9 cellular contexts compared by ENCODE assay signal in the genomic region with DNA sequence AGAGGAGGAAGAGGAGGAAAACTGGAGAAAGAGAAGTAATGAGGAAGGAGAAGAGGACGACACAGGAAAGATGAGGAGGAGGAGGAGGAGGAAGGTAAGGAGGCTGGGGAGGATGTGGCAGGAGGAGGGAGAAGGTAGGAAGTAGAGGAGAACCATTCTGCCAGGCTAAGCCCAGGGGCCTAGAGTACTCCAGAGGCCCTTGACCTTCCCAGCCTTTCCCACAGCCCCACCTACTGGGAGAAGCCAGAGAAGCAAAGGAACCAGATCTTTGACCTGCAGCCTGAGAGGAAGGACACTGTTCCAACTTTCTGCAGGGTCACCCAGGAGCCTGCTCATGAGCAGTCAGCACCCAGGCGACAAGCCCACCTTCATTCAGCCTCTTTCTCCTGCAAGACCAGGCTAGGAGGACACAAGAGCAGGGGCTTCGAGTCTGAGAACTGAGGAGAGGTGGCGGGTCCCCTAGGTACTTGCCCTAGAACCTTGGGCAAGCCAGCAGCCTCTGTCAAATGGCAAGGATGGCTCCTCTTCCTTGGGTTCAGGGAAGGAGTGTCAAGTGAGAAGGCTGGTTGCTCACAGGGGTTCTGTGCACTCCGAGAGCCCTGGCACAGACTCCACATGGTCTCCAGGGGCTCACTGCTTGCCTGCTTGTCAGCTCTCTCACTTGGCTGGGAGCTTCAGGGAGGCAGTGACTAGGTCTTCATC. TPM values are rescaled to one million over a fixed set of nuclear protein-coding genes. Genes with fewer than 3 reads are reported as not detected.
A peak's percentile ranks its signal among the peaks of the same experiment; 100 is the strongest.
DNase-seq lines count a peak whose midpoint lies in the region; ATAC-seq, FAIRE-seq and TF ChIP-seq lines count a peak whose summit lies in the region.
"Had no signal": no experiment of that assay in that cellular context is flagged by ENCODE, and none has a peak within 500 bp of the region (broad histone marks: within the 10 kb centered on the region; RNA-seq: fewer than 3 reads in every experiment).

No MANE protein-coding gene starts in this region.

- no peak for FAIRE-seq in D721Med (lab: Jason Lieb, UNC)

- intact Hi-C loops in mucosa of descending colon (cut with DNase I, micrococcal nuclease) = loop anchor here in 1 of 2 donors (5.0 kb wide), 1 partner anchor 39 kb away; no protein-coding TSS in a partner anchor

- ATAC-seq in mucosa of descending colon (peak; percentile 45), HG03432 (IDR thresholded peaks at IDR 0.05; ENCODE audit: unreplicated experiment) (no peak), HG03097 (IDR thresholded peaks at IDR 0.05; ENCODE audit: low FRiP score, unreplicated experiment) (no peak), GM21723 (IDR thresholded peaks at IDR 0.05; ENCODE audit: unreplicated experiment) (no peak)

- H3K36me3 ChIP-seq in mucosa of descending colon (ENCODE audit: low read depth) = no peaks in the 10 kb centered on the region
- H3K36me3 ChIP-seq: ascending aorta had no signal

- peaks cover 43% of the 10 kb centered on the region for H3K4me1 ChIP-seq in mucosa of descending colon (ENCODE audit: low read depth)
- H3K4me1 ChIP-seq: ascending aorta had no signal

- no peak overlapping the region for H3K4me3 ChIP-seq in mucosa of descending colon
- H3K4me3 ChIP-seq: ascending aorta had no signal

- DNase-seq in D721Med (ENCODE audit: insufficient read length, low spot score) = peak; percentile 9
- peak; percentile 23 for DNase-seq in LoVo (ENCODE audit: low spot score)
- peak in 7 of 61 donors; percentile 14 to 35 (median 21) for DNase-seq in caudate nucleus (lab: John Stamatoyannopoulos, UW)
- peak in 2 of 3 donors; percentile 70 to 86 for DNase-seq in mucosa of descending colon
- no peak for DNase-seq in GM20000 (ENCODE audit: low spot score)

- peak; percentile 39 for TF ChIP-seq CTCF in D721Med (IDR thresholded peaks at IDR 0.05; ENCODE audit: insufficient read depth, missing control alignments)
- peak; percentile 42 for TF ChIP-seq CTCF in mucosa of descending colon (IDR thresholded peaks at IDR 0.05)
- no peak for TF ChIP-seq CTCF in GM20000 (IDR thresholded peaks at IDR 0.05; ENCODE audit: extremely low read depth, missing control alignments)

- no peaks in the 10 kb centered on the region for H3K9me3 ChIP-seq in mucosa of descending colon
- H3K9me3 ChIP-seq: ascending aorta had no signal

- H3K27ac ChIP-seq in caudate nucleus (ENCODE audit: low read depth, low read length) = peak overlapping the region; percentile 64

RNA-seq across cellular contexts. Expression of gene OAF, which starts 27.9 kb away (rescaled TPM):
- 100 to 1,000 TPM in 2 of 3 donors, 10 to 100 TPM in 1; 96.4 to 217 (median 133) TPM for total RNA-seq in mucosa of descending colon

RNA-seq across cellular contexts. Expression of gene TRIM29, which starts 45.0 kb away (rescaled TPM):
- total RNA-seq in mucosa of descending colon = 1 to 10 TPM; 4.0 to 6.3 (median 5.4) TPM

RNA-seq across cellular contexts. Expression of gene POU2F3, which starts 57.0 kb away (rescaled TPM):
- 1 to 10 TPM; 1.1 to 3.0 (median 2.2) TPM for total RNA-seq in mucosa of descending colon
- total RNA-seq: ascending aorta had no signal
